ENCODE assay signal across 16 cellular contexts in the genomic region with DNA sequence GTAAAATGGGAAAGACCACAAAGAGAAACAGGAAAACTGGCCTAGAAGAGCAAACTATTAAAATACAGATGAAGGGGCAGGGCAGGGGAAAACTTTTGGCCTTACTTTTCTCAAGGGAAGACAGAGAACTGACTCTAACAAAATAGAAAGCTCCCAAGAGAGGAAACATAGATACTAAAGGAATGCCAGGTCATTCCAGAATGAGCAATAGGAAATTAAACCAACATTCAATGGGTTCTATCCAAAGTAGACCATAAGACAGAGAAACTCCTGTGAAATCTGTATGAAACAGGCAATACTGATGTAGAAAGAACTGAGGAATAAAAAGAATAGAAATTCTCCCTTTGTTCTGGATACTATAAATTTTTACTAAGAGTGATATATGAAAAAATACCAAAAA.
DNase-seq lines count a peak whose midpoint lies in the region; ATAC-seq, FAIRE-seq and TF ChIP-seq lines count a peak whose summit lies in the region.
"Had no signal": no experiment of that assay in that cellular context is flagged by ENCODE, and none has a peak within 500 bp of the region (broad histone marks: within the 10 kb centered on the region; RNA-seq: fewer than 3 reads in every experiment).

No MANE protein-coding gene starts in this region.

- H2BK20ac ChIP-seq in H1 (ENCODE audit: low read length), result no peak overlapping the region

- TF ChIP-seq CTCF in H1 (IDR thresholded peaks at IDR 0.05; ENCODE audit: control extremely low read depth in 1 of 3, insufficient read depth in 1 of 3, low read depth in 1 of 3, low read length in 3 of 3), result no peak
- TF ChIP-seq CTCF in osteoblast (IDR thresholded peaks at IDR 0.05; ENCODE audit: extremely low read depth, low read depth, low read length), result no peak
- TF ChIP-seq CTCF in colonic mucosa (IDR thresholded peaks at IDR 0.05), result no peak

- no peak overlapping the region for H2BK15ac ChIP-seq in H1 (ENCODE audit: low read length)

- H3K23ac ChIP-seq in H1 (ENCODE audit: insufficient read length), result no peak overlapping the region

- in situ Hi-C loops in GM23248 (cut with MboI), result no loop called here

- H3K79me1 ChIP-seq in H1 (ENCODE audit: low read depth, low read length), result no peaks in the 10 kb centered on the region

- no peak overlapping the region for H3K27ac Mint-ChIP-seq in activated CD8-positive, alpha-beta T cell treated with anti-CD3 and anti-CD28 coated beads, Interleukin-2, amount 10 ng/mL, durations not matched to agents 7 days and 5 days

- H3K23me2 ChIP-seq in H1 (ENCODE audit: low read depth, low read length), result no peaks in the 10 kb centered on the region

- no peak overlapping the region for H3K56ac ChIP-seq in H1 (replicated peaks; ENCODE audit: insufficient read length, low read depth, low read length)

- H4K20me1 ChIP-seq in GM23248 (ENCODE audit: insufficient read depth), result no peaks in the 10 kb centered on the region
- H4K20me1 ChIP-seq in H1 (replicated peaks in 1 of 2; ENCODE audit: control insufficient read depth in 1 of 2, insufficient read depth in 2 of 2, low read length in 2 of 2), result no peaks in the 10 kb centered on the region
- H4K20me1 ChIP-seq in osteoblast (ENCODE audit: insufficient read depth, low read length), result no peaks in the 10 kb centered on the region

- no peaks in the 10 kb centered on the region for H3K27me3 Mint-ChIP-seq in activated CD8-positive, alpha-beta T cell treated with anti-CD3 and anti-CD28 coated beads, Interleukin-2, amount 10 ng/mL, durations not matched to agents 7 days and 5 days (ENCODE audit: low read depth)

- H3F3A ChIP-seq in GM23248 (ENCODE audit: insufficient read depth), result no peaks in the 10 kb centered on the region

- TF ChIP-seq POLR2A in H1 (IDR thresholded peaks at IDR 0.05; ENCODE audit: control extremely low read depth in 1 of 2, low read depth in 2 of 2, low read length in 2 of 2), result no peak

- no peak overlapping the region for H4K8ac ChIP-seq in H1 (ENCODE audit: extremely low read depth, insufficient read depth, low read length)

- intact Hi-C loops in colonic mucosa (cut with DNase I), result no loop called here

- FAIRE-seq in H1 (lab: Jason Lieb, UNC), result peak; percentile 28

- ATAC-seq in activated CD8-positive, alpha-beta T cell treated with anti-CD3 and anti-CD28 coated beads, Interleukin-2, amount 10 ng/mL, durations not matched to agents 7 days and 5 days, result no peak

- no peak overlapping the region for H3K4ac ChIP-seq in H1 (replicated peaks; ENCODE audit: insufficient read length, low read depth, low read length)

- no peak overlapping the region for H3K9ac ChIP-seq in GM23248
- no peak overlapping the region for H3K9ac ChIP-seq in H1 (replicated peaks in 1 of 4; ENCODE audit: extremely low read depth in 1 of 4, low read depth in 3 of 4, low read length in 3 of 4)
- H3K9ac ChIP-seq in colonic mucosa (ENCODE audit: low read depth in 2 of 2, low read length in 2 of 2), result no peak overlapping the region

- CTCF ChIA-PET in H1 (lab: Charles Lee; ENCODE audit: partially characterized antibody), result interaction anchor here (1.2 kb wide), 1 partner anchor 497 kb away, joined by 3 read pairs; no protein-coding TSS in a partner anchor
- CTCF ChIA-PET in activated CD8-positive, alpha-beta T cell treated with anti-CD3 and anti-CD28 coated beads, Interleukin-2, amount 10 ng/mL, durations not matched to agents 7 days and 5 days (lab: Charles Lee), result interaction anchor here (0.8 kb wide), 1 partner anchor 22 kb away, joined by 3 read pairs; no protein-coding TSS in a partner anchor

- no peak overlapping the region for H2BK12ac ChIP-seq in H1 (ENCODE audit: low read depth, low read length)

- no peaks in the 10 kb centered on the region for H3K27me3 ChIP-seq in GM23248 (replicated peaks; ENCODE audit: insufficient read depth)
- no peaks in the 10 kb centered on the region for H3K27me3 ChIP-seq in H1 (replicated peaks in 1 of 4; ENCODE audit: control insufficient read depth in 3 of 4, extremely low read depth in 1 of 4, insufficient read depth in 3 of 4, low read length in 3 of 4)
- peaks cover 4% of the 10 kb centered on the region for H3K27me3 ChIP-seq in osteoblast (ENCODE audit: insufficient read depth, low read length)
- no peaks in the 10 kb centered on the region for H3K27me3 ChIP-seq in colonic mucosa
- H3K27me3 ChIP-seq: MG63 had no signal

- peak; percentile 72 for DNase-seq in GM23248
- peak; percentile 10 for DNase-seq in LHCN-M2 (ENCODE audit: low read depth)
- DNase-seq in H1 (ENCODE audit: low read depth in 1 of 2, low spot score in 2 of 2), result no peak
- DNase-seq in osteoblast (ENCODE audit: insufficient read length, low spot score, missing footprints), result peak; percentile 60
- DNase-seq in colonic mucosa, result no peak
- DNase-seq in activated CD8-positive, alpha-beta T cell treated with anti-CD3 and anti-CD28 coated beads, Interleukin-2, amount 10 ng/mL, durations not matched to agents 7 days and 5 days, result no peak
- DNase-seq in stimulated activated CD4-positive, alpha-beta T cell treated with anti-CD3 and anti-CD28 coated beads, Interleukin-2, amount 100 ng/mL, for 48 hours, result no peak
- DNase-seq: C1 segment of cervical spinal cord, KG1, MG63, NCI-H1092 treated with DMSO at 0.1 percent for 48 hours, NCI-H1694, NCI-H446 had no signal

- H4K5ac ChIP-seq in H1 (ENCODE audit: insufficient read length, low read depth, low read length), result no peak overlapping the region

- POLR2A ChIA-PET in H1 (lab: Charles Lee; ENCODE audit: partially characterized antibody), result no interaction called here
- POLR2A ChIA-PET in activated CD8-positive, alpha-beta T cell treated with anti-CD3 and anti-CD28 coated beads, Interleukin-2, amount 10 ng/mL, durations not matched to agents 7 days and 5 days (lab: Charles Lee), result no interaction called here

- no peak overlapping the region for H3K4me3 Mint-ChIP-seq in activated CD8-positive, alpha-beta T cell treated with anti-CD3 and anti-CD28 coated beads, Interleukin-2, amount 10 ng/mL, durations not matched to agents 7 days and 5 days

- no peak overlapping the region for H3K18ac ChIP-seq in H1 (ENCODE audit: extremely low read depth, low read length)

- no peak overlapping the region for H2AK5ac ChIP-seq in H1 (ENCODE audit: low read depth, low read length)

- peaks cover 9% of the 10 kb centered on the region; the same call in 1 of the 2 replicates for H3K4me1 ChIP-seq in GM23248 (ENCODE audit: insufficient read depth)
- H3K4me1 ChIP-seq in H1 (replicated peaks in 1 of 4; ENCODE audit: control insufficient read depth in 3 of 4, insufficient read depth in 4 of 4, low read length in 3 of 4), result peaks cover 0 to 5% (median 3%) of the 10 kb centered on the region in 4 experiments; a peak in 2 of 7 replicates
- H3K4me1 ChIP-seq in osteoblast (ENCODE audit: insufficient read depth, low read length), result peaks cover 3% of the 10 kb centered on the region
- no peaks in the 10 kb centered on the region for H3K4me1 ChIP-seq in colonic mucosa

- no peaks in the 10 kb centered on the region for H3K9me3 Mint-ChIP-seq in activated CD8-positive, alpha-beta T cell treated with anti-CD3 and anti-CD28 coated beads, Interleukin-2, amount 10 ng/mL, durations not matched to agents 7 days and 5 days (ENCODE audit: insufficient read depth)

- no peaks in the 10 kb centered on the region for H3K36me3 Mint-ChIP-seq in activated CD8-positive, alpha-beta T cell treated with anti-CD3 and anti-CD28 coated beads, Interleukin-2, amount 10 ng/mL, durations not matched to agents 7 days and 5 days (ENCODE audit: low read depth)

- H3K79me2 ChIP-seq in GM23248 (ENCODE audit: insufficient read depth) (no peaks in the 10 kb centered on the region), H1 (ENCODE audit: control insufficient read depth in 1 of 2, insufficient read depth in 2 of 2, low read length in 2 of 2) (no peaks in the 10 kb centered on the region), osteoblast (ENCODE audit: insufficient read depth, low read length) (no peaks in the 10 kb centered on the region)

- TF ChIP-seq EP300 in H1 (IDR thresholded peaks at IDR 0.05; ENCODE audit: borderline replicate concordance in 1 of 2, low read depth in 2 of 2, low read length in 2 of 2), result no peak

- H2AFZ ChIP-seq in GM23248 (no peak overlapping the region), H1 (ENCODE audit: low read length) (no peak overlapping the region), osteoblast (ENCODE audit: low read length) (no peak overlapping the region)

- H3K4me1 Mint-ChIP-seq in activated CD8-positive, alpha-beta T cell treated with anti-CD3 and anti-CD28 coated beads, Interleukin-2, amount 10 ng/mL, durations not matched to agents 7 days and 5 days (ENCODE audit: low read depth), result no peaks in the 10 kb centered on the region

- no peaks in the 10 kb centered on the region for H3K9me2 ChIP-seq in GM23248 (ENCODE audit: insufficient read depth)

- no peak overlapping the region for H3K27ac ChIP-seq in GM23248
- H3K27ac ChIP-seq in H1 (ENCODE audit: low read depth, low read length), result no peak overlapping the region
- no peak overlapping the region for H3K27ac ChIP-seq in osteoblast (ENCODE audit: low read depth, low read length)
- H3K27ac ChIP-seq in colonic mucosa, result no peak overlapping the region
- H3K27ac ChIP-seq: HL-60, SK-N-MC had no signal

- H3K36me3 ChIP-seq in GM23248 (ENCODE audit: low read depth) (no peaks in the 10 kb centered on the region), H1 (ENCODE audit: control insufficient read depth in 2 of 4, insufficient read depth in 4 of 4, low read length in 3 of 4) (no peaks in the 10 kb centered on the region), osteoblast (ENCODE audit: insufficient read depth, low read length) (no peaks in the 10 kb centered on the region), colonic mucosa (no peaks in the 10 kb centered on the region)
- H3K36me3 ChIP-seq: HAP-1, MG63 had no signal

- no peak for TF ChIP-seq RAD21 in H1 (IDR thresholded peaks at IDR 0.05 in 1 of 2, conservative IDR thresholded peaks at IDR 0.05 in 1 of 2; ENCODE audit: low read depth in 2 of 2, low read length in 2 of 2)

- H3K4me2 ChIP-seq in GM23248 (ENCODE audit: unreplicated experiment) (peak overlapping the region; percentile 36), H1 (ENCODE audit: insufficient read depth in 1 of 2, low read depth in 2 of 2, low read length in 2 of 2) (no peak overlapping the region), osteoblast (ENCODE audit: insufficient read depth, low read length) (no peak overlapping the region)

- no peaks in the 10 kb centered on the region for H3K9me3 ChIP-seq in GM23248 (ENCODE audit: low read depth)
- no peaks in the 10 kb centered on the region for H3K9me3 ChIP-seq in H1 (ENCODE audit: insufficient read depth in 2 of 2, low read depth in 1 of 2, low read length in 1 of 2)
- no peaks in the 10 kb centered on the region for H3K9me3 ChIP-seq in osteoblast (ENCODE audit: low read depth, low read length)
- H3K9me3 ChIP-seq in colonic mucosa, result no peaks in the 10 kb centered on the region
- H3K9me3 ChIP-seq: HAP-1, MG63 had no signal

- H3K4me3 ChIP-seq in GM23248 (no peak overlapping the region), H1 (ENCODE audit: extremely low read depth in 1 of 4, insufficient read depth in 2 of 4, low read depth in 3 of 4, low read length in 4 of 4) (no peak overlapping the region), osteoblast (ENCODE audit: insufficient read depth, low read length) (no peak overlapping the region), colonic mucosa (no peak overlapping the region)
- H3K4me3 ChIP-seq: HAP-1, MG63, SK-N-MC had no signal

- no peak overlapping the region for H2BK120ac ChIP-seq in H1 (replicated peaks; ENCODE audit: low read depth, low read length)

- H3K14ac ChIP-seq in H1 (ENCODE audit: insufficient read length), result no peak overlapping the region

- H4K91ac ChIP-seq in H1 (replicated peaks; ENCODE audit: insufficient read length, low read length), result no peak overlapping the region

- H2BK5ac ChIP-seq in H1 (ENCODE audit: low read depth, low read length), result no peak overlapping the region

Comparison
In these comparisons a context has a peak if more than half of its experiments do, and no peak if none do; other contexts are left out.
1. DNase-seq: peak in GM23248 (single experiment), LHCN-M2 (single experiment) and osteoblast (single experiment); none in H1 (0 of 2), colonic mucosa (single experiment), activated CD8-positive, alpha-beta T cell treated with anti-CD3 and anti-CD28 coated beads, Interleukin-2, amount 10 ng/mL, durations not matched to agents 7 days and 5 days (single experiment) and stimulated activated CD4-positive, alpha-beta T cell treated with anti-CD3 and anti-CD28 coated beads, Interleukin-2, amount 100 ng/mL, for 48 hours (0 of 2).